20 cellular contexts compared by ENCODE assay signal in genomic region chr1:39063191-39063590, GRCh38. TPM values are rescaled to one million over a fixed set of nuclear protein-coding genes. Genes with fewer than 3 reads are reported as not detected.
DNase-seq lines count a peak whose midpoint lies in the region; TF ChIP-seq lines count a peak whose summit lies in the region.
"Had no signal": no experiment of that assay in that cellular context is flagged by ENCODE, and none has a peak within 500 bp of the region (broad histone marks: within the 10 kb centered on the region; RNA-seq: fewer than 3 reads in every experiment).

No MANE protein-coding gene starts in this region.

- intact Hi-C loops in colonic mucosa (cut with DNase I) = no loop called here

- peak overlapping the region in 7 of 11 experiments; percentile 0 to 53 (median 43); a peak in 10 of 22 replicates for H3K27ac ChIP-seq in BLaER1 treated with 17β-estradiol and CSF1 and Interleukin-3, amounts not matched to agents 10 nM and 100 nM
- peak overlapping the region; percentile 41 for H3K27ac ChIP-seq in colonic mucosa
- no peak overlapping the region for H3K27ac ChIP-seq in osteoblast (ENCODE audit: low read depth, low read length)
- H3K27ac ChIP-seq in SK-N-SH (ENCODE audit: low read depth in 2 of 2, low read length in 1 of 2) = no peak overlapping the region
- no peak overlapping the region for H3K27ac ChIP-seq in right atrium auricular region
- H3K27ac ChIP-seq: SJSA1 had no signal

- WGBS in SK-N-SH (ENCODE audit: low lambda C conversion rate) = 61% methylated on average over 7 of the region's 7 CpGs

- H3K27me3 ChIP-seq in BLaER1 treated with 17β-estradiol and CSF1 and Interleukin-3, amounts not matched to agents 10 nM and 100 nM = no peaks in the 10 kb centered on the region
- no peaks in the 10 kb centered on the region for H3K27me3 ChIP-seq in H7 (ENCODE audit: control insufficient read depth, insufficient read depth, low read length)
- no peaks in the 10 kb centered on the region for H3K27me3 ChIP-seq in colonic mucosa
- H3K27me3 ChIP-seq in osteoblast (ENCODE audit: insufficient read depth, low read length) = no peaks in the 10 kb centered on the region
- no peaks in the 10 kb centered on the region for H3K27me3 ChIP-seq in SK-N-SH (ENCODE audit: insufficient read depth)
- H3K27me3 ChIP-seq in right atrium auricular region = no peaks in the 10 kb centered on the region
- H3K27me3 ChIP-seq: SJSA1 had no signal

- H3K9me3 ChIP-seq in BLaER1 treated with 17β-estradiol and CSF1 and Interleukin-3, amounts not matched to agents 10 nM and 100 nM (replicated peaks in 1 of 11) = peaks cover 0 to 5% (median 0%) of the 10 kb centered on the region in 11 experiments; a peak in 1 of 22 replicates
- H3K9me3 ChIP-seq in colonic mucosa (no peaks in the 10 kb centered on the region), osteoblast (ENCODE audit: low read depth, low read length) (no peaks in the 10 kb centered on the region), SK-N-SH (no peaks in the 10 kb centered on the region), right atrium auricular region (no peaks in the 10 kb centered on the region)
- H3K9me3 ChIP-seq: SJSA1 had no signal

- H2AFZ ChIP-seq in osteoblast (ENCODE audit: low read length) (no peak overlapping the region), SK-N-SH (ENCODE audit: low read depth) (no peak overlapping the region)

- H3K4me2 ChIP-seq in BLaER1 treated with 17β-estradiol and CSF1 and Interleukin-3, amounts not matched to agents 10 nM and 100 nM = peak overlapping the region in 9 of 11 experiments; percentile 2 to 60 (median 45); a peak in 14 of 22 replicates
- no peak overlapping the region for H3K4me2 ChIP-seq in osteoblast (ENCODE audit: insufficient read depth, low read length)
- H3K4me2 ChIP-seq in SK-N-SH = no peak overlapping the region

- CTCF ChIA-PET in SK-N-SH (lab: Yijun Ruan, JAX) = no interaction called here

- no peak for TF ChIP-seq EP300 in SK-N-SH (IDR thresholded peaks at IDR 0.05; ENCODE audit: borderline replicate concordance in 1 of 2, low read depth in 1 of 2, low read length in 1 of 2)

- H3K79me2 ChIP-seq in osteoblast (ENCODE audit: insufficient read depth, low read length) (no peaks in the 10 kb centered on the region), SK-N-SH (ENCODE audit: insufficient read depth) (no peaks in the 10 kb centered on the region)

- H3K9ac ChIP-seq in BLaER1 treated with 17β-estradiol and CSF1 and Interleukin-3, amounts not matched to agents 10 nM and 100 nM = no peak overlapping the region
- H3K9ac ChIP-seq in colonic mucosa (ENCODE audit: low read depth in 2 of 2, low read length in 2 of 2) = no peak overlapping the region
- no peak overlapping the region for H3K9ac ChIP-seq in SK-N-SH

- H3K9me2 ChIP-seq in SK-N-SH = no peaks in the 10 kb centered on the region

- H3K4me3 ChIP-seq in BLaER1 treated with 17β-estradiol and CSF1 and Interleukin-3, amounts not matched to agents 10 nM and 100 nM = no peak overlapping the region
- H3K4me3 ChIP-seq in H7 (ENCODE audit: insufficient read depth, low read depth, low read length) = no peak overlapping the region
- no peak overlapping the region for H3K4me3 ChIP-seq in colonic mucosa
- no peak overlapping the region for H3K4me3 ChIP-seq in osteoblast (ENCODE audit: insufficient read depth, low read length)
- H3K4me3 ChIP-seq in SK-N-SH (ENCODE audit: low read depth in 2 of 2, low read length in 1 of 2) = no peak overlapping the region
- H3K4me3 ChIP-seq in right atrium auricular region = no peak overlapping the region
- H3K4me3 ChIP-seq: GM12878, SJSA1 had no signal

- H3F3A ChIP-seq in SK-N-SH (replicated peaks; ENCODE audit: insufficient read depth) = no peaks in the 10 kb centered on the region

- no peak for TF ChIP-seq CTCF in colonic mucosa (IDR thresholded peaks at IDR 0.05)
- TF ChIP-seq CTCF in osteoblast (IDR thresholded peaks at IDR 0.05; ENCODE audit: extremely low read depth, low read depth, low read length) = no peak
- TF ChIP-seq CTCF in SK-N-SH (IDR thresholded peaks at IDR 0.05) = no peak
- no peak for TF ChIP-seq CTCF in right atrium auricular region (IDR thresholded peaks at IDR 0.05)

- no peaks in the 10 kb centered on the region for H4K20me1 ChIP-seq in BLaER1 treated with 17β-estradiol and CSF1 and Interleukin-3, amounts not matched to agents 10 nM and 100 nM
- no peaks in the 10 kb centered on the region for H4K20me1 ChIP-seq in osteoblast (ENCODE audit: insufficient read depth, low read length)
- no peaks in the 10 kb centered on the region for H4K20me1 ChIP-seq in SK-N-SH (ENCODE audit: insufficient read depth)

- DNase-seq in H7 = peak; percentile 28
- DNase-seq in colonic mucosa = no peak
- DNase-seq in osteoblast (ENCODE audit: insufficient read length, low spot score, missing footprints) = peak; percentile 56
- no peak for DNase-seq in SK-N-SH
- no peak for DNase-seq in right atrium auricular region (ENCODE audit: low spot score)
- no peak for DNase-seq in NCI-H2029 (lab: John Stamatoyannopoulos, UW)
- DNase-seq: DMS79, H9, HFFc6, KG1, NCI-H1105, NCI-H146, NCI-H2029 treated with DMSO at 0.1 percent for 48 hours, NCI-H2171, NCI-H345, NCI-H524, NCI-H774 had no signal

- peaks cover 12 to 27% (median 20%) of the 10 kb centered on the region in 10 experiments for H3K4me1 ChIP-seq in BLaER1 treated with 17β-estradiol and CSF1 and Interleukin-3, amounts not matched to agents 10 nM and 100 nM
- H3K4me1 ChIP-seq in colonic mucosa = no peaks in the 10 kb centered on the region
- no peaks in the 10 kb centered on the region for H3K4me1 ChIP-seq in osteoblast (ENCODE audit: insufficient read depth, low read length)
- H3K4me1 ChIP-seq in SK-N-SH (ENCODE audit: control insufficient read depth in 1 of 2, insufficient read depth in 2 of 2, low read depth in 1 of 2, low read length in 1 of 2) = no peaks in the 10 kb centered on the region
- H3K4me1 ChIP-seq in right atrium auricular region = no peaks in the 10 kb centered on the region
- H3K4me1 ChIP-seq: SJSA1 had no signal

- no peak for TF ChIP-seq RAD21 in SK-N-SH (IDR thresholded peaks at IDR 0.05; ENCODE audit: low read length)

- POLR2A ChIA-PET in SK-N-SH (lab: Yijun Ruan, JAX) = interaction anchor here (0.6 kb wide), 1 partner anchor 492 kb away, joined by 3 read pairs; no protein-coding TSS in a partner anchor

- peaks cover 0 to 2% (median 0%) of the 10 kb centered on the region in 11 experiments; a peak in 1 of 22 replicates for H3K36me3 ChIP-seq in BLaER1 treated with 17β-estradiol and CSF1 and Interleukin-3, amounts not matched to agents 10 nM and 100 nM
- H3K36me3 ChIP-seq in H7 (replicated peaks; ENCODE audit: control insufficient read depth, insufficient read depth, low read length) (no peaks in the 10 kb centered on the region), colonic mucosa (no peaks in the 10 kb centered on the region), osteoblast (ENCODE audit: insufficient read depth, low read length) (no peaks in the 10 kb centered on the region), SK-N-SH (replicated peaks in 1 of 2; ENCODE audit: control insufficient read depth in 1 of 2, insufficient read depth in 2 of 2, low read length in 1 of 2) (no peaks in the 10 kb centered on the region), right atrium auricular region (no peaks in the 10 kb centered on the region)
- H3K36me3 ChIP-seq: SJSA1 had no signal

TF ChIP-seq in SK-N-SH, 30 proteins besides CTCF, POLR2A, EP300 and RAD21:
- no peak for TF ChIP-seq NRF1 (IDR thresholded peaks at IDR 0.05; ENCODE audit: low read depth, low read length)
- no peak for TF ChIP-seq YY1 (IDR thresholded peaks at IDR 0.05; ENCODE audit: low read depth)
- TF ChIP-seq ZBTB33 (IDR thresholded peaks at IDR 0.05; ENCODE audit: borderline replicate concordance, low read depth) = no peak
- TF ChIP-seq RCOR1 (IDR thresholded peaks at IDR 0.05; ENCODE audit: low read length) = no peak
- TF ChIP-seq SMC3 (IDR thresholded peaks at IDR 0.05; ENCODE audit: low read depth, low read length) = no peak
- no peak for TF ChIP-seq GABPA (IDR thresholded peaks at IDR 0.05; ENCODE audit: low read depth)
- TF ChIP-seq TCF12 (IDR thresholded peaks at IDR 0.05) = no peak
- no peak for TF ChIP-seq MXI1 (IDR thresholded peaks at IDR 0.05; ENCODE audit: low read depth, low read length)
- TF ChIP-seq, protein P1, sequence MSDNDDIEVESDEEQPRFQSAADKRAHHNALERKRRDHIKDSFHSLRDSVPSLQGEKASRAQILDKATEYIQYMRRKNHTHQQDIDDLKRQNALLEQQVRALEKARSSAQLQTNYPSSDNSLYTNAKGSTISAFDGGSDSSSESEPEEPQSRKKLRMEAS (IDR thresholded peaks at IDR 0.05; ENCODE audit: low read depth) = no peak

RNA-seq across cellular contexts. Expression of gene NDUFS5, which starts 37.0 kb away (rescaled TPM):
- 677 and 731 TPM in 2 replicates for total RNA-seq in H7 (2014; rRNA removed; shearing (Covaris generic))
- total RNA-seq in colonic mucosa = 100 to 1,000 TPM; 229 to 270 TPM
- total RNA-seq in osteoblast = 240 and 243 TPM in 2 replicates
- polyA plus RNA-seq in SK-N-SH (2012; rRNA removed) = 881 and 1,097 TPM in 2 replicates
- 1,429 and 1,910 TPM in 2 replicates for polyA plus RNA-seq in SK-N-SH (2012; cell fraction: cytosol; rRNA removed)
- polyA plus RNA-seq in SK-N-SH (2012; cell fraction: nucleus; rRNA removed) = 183 and 252 TPM in 2 replicates
- 1,000 to 10,000 TPM; 1,281 to 1,828 TPM for total RNA-seq in right atrium auricular region

Comparison
In these comparisons a context has a peak if more than half of its experiments do, and no peak if none do; other contexts are left out.
1. H3K27ac ChIP-seq: peak in BLaER1 treated with 17β-estradiol and CSF1 and Interleukin-3, amounts not matched to agents 10 nM and 100 nM (7 of 11) and colonic mucosa (single experiment); none in osteoblast (single experiment), SK-N-SH (0 of 2) and right atrium auricular region (0 of 2).
2. H3K4me2 ChIP-seq: peak in BLaER1 treated with 17β-estradiol and CSF1 and Interleukin-3, amounts not matched to agents 10 nM and 100 nM (9 of 11); none in osteoblast (single experiment) and SK-N-SH (single experiment).
3. DNase-seq: peak in H7 (single experiment) and osteoblast (single experiment); none in colonic mucosa (single experiment), SK-N-SH (single experiment), right atrium auricular region (single experiment) and NCI-H2029 (single experiment).